1 cellular context compared by ENCODE assay signal in the genomic region with DNA sequence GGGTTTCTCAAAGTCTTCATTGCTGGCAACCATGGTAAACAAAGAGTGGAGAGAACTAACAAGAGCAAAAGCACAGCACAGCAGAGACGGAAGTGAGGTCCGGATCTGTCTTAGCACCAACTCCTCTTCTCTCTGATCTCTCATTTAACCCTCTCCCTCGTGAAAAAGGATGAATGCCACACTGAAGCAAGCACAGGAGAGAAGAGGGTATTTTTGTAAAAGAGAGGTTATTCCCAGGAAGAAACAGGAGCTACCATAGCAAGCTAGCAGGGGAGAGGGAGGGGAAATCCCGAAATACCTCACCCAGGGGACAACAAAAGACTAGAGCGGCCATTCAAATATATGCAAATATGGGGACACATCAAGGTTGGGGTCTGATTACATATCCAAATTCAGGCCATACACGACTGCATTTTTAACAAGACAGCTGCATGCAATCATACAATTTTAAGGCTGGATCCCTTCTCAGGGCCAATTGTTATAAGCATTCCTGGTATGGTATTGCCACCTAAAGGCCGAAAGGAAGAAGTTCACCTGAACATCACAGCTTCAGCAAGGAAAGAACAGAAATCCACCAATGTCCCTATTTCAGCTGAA.
TF ChIP-seq lines count a peak whose summit lies in the region.

No MANE protein-coding gene starts in this region.

TF ChIP-seq in GM12878, 131 proteins besides CTCF, POLR2A, EP300 and RAD21 (continued from another document):
- TF ChIP-seq MEF2B (IDR thresholded peaks at IDR 0.05; ENCODE audit: partially characterized antibody, poor library complexity, severe bottlenecking) (peak; percentile 11), SMC3 (IDR thresholded peaks at IDR 0.05; ENCODE audit: borderline replicate concordance, low read length) (peak; percentile 93), NRF1 (conservative IDR thresholded peaks at IDR 0.05; ENCODE audit: low read depth, low read length) (no peak), CEBPB (IDR thresholded peaks at IDR 0.05; ENCODE audit: borderline replicate concordance in 1 of 2, low read depth in 2 of 2, low read length in 2 of 2) (no peak), POU2F2 (IDR thresholded peaks at IDR 0.05; ENCODE audit: borderline replicate concordance, low read depth, low read length) (peak; percentile 90; the same call in 1 of the 3 replicates), TCF12 (IDR thresholded peaks at IDR 0.05; ENCODE audit: low read depth, low read length) (0 out of 2 replicates have a peak, but pooled peaks have one; percentile 15), ASH2L (IDR thresholded peaks at IDR 0.05; ENCODE audit: borderline replicate concordance, low read depth) (no peak), YY1 (IDR thresholded peaks at IDR 0.05; ENCODE audit: low read depth, low read length) (0 out of 2 replicates have a peak, but pooled peaks have one; percentile 18)
- TF ChIP-seq, protein P1, sequence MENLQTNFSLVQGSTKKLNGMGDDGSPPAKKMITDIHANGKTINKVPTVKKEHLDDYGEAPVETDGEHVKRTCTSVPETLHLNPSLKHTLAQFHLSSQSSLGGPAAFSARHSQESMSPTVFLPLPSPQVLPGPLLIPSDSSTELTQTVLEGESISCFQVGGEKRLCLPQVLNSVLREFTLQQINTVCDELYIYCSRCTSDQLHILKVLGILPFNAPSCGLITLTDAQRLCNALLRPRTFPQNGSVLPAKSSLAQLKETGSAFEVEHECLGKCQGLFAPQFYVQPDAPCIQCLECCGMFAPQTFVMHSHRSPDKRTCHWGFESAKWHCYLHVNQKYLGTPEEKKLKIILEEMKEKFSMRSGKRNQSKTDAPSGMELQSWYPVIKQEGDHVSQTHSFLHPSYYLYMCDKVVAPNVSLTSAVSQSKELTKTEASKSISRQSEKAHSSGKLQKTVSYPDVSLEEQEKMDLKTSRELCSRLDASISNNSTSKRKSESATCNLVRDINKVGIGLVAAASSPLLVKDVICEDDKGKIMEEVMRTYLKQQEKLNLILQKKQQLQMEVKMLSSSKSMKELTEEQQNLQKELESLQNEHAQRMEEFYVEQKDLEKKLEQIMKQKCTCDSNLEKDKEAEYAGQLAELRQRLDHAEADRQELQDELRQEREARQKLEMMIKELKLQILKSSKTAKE (IDR thresholded peaks at IDR 0.05; ENCODE audit: low read depth, poor library complexity, severe bottlenecking): peak; percentile 41
